ENCODE assay signal across 1 cellular context in genomic region chr1:1040004-1040991, GRCh38.
TF ChIP-seq lines count a peak whose summit lies in the region.

No MANE protein-coding gene starts in this region.

TF ChIP-seq in WTC11, 78 proteins besides CTCF, POLR2A, EP300 and RAD21 (continued from another document):
- TF ChIP-seq AFF4 (CRISPR knock-in tag; IDR thresholded peaks at IDR 0.05; ENCODE audit: borderline replicate concordance), result no peak
- TF ChIP-seq KAT7 (CRISPR knock-in tag; IDR thresholded peaks at IDR 0.05; ENCODE audit: borderline replicate concordance), result no peak
- no peak for TF ChIP-seq MLX (CRISPR knock-in tag; IDR thresholded peaks at IDR 0.05)
- no peak for TF ChIP-seq HMGA2 (CRISPR knock-in tag; IDR thresholded peaks at IDR 0.05)
- no peak for TF ChIP-seq EMX1 (CRISPR knock-in tag; IDR thresholded peaks at IDR 0.05)
- no peak for TF ChIP-seq ZBTB21 (CRISPR knock-in tag; IDR thresholded peaks at IDR 0.05; ENCODE audit: borderline replicate concordance)
- TF ChIP-seq ZNF423 (CRISPR knock-in tag; IDR thresholded peaks at IDR 0.05), result no peak
- no peak for TF ChIP-seq ATF1 (CRISPR knock-in tag; IDR thresholded peaks at IDR 0.05)
